8 cellular contexts compared by ENCODE assay signal in the genomic region with DNA sequence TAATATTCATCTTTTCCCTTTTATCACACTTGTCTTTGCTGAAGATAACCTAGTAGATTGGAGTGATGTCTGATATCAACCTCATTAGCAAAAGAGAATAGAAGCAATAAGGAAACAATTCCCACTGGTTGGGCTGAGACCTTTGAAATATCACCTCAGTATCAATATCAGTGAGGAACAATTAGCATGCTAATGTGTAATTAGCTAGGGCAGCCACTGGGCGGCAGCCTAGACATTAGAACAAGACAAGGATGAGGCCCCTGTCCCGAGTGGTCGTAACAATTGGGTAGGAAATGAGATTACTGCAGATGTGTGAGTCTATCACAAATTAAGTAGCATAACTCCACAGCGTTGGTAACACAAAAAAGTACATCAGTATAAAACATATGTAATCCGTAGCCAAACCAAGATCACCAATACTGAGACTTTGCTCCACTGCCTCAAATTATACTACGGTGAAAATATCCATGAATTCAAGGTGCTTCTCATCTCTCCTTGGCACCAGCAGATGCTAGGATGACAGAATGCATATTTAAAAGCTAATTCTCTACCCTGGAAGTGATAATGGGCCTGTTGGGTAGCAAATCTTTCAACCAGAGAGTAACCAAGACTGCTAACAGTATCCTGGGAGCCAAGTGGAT.
DNase-seq lines count a peak whose midpoint lies in the region; ATAC-seq, FAIRE-seq and TF ChIP-seq lines count a peak whose summit lies in the region.

No MANE protein-coding gene starts in this region.

- H3K27ac Mint-ChIP-seq in nephron progenitor cell = no peak overlapping the region

- TF ChIP-seq CTCF in OCI-LY3 (IDR thresholded peaks at IDR 0.05; ENCODE audit: low read depth, low read length) (peak; percentile 100), epithelial cell of proximal tubule (conservative IDR thresholded peaks at IDR 0.05; ENCODE audit: low read depth, low read length) (peak; percentile 92), nephron progenitor cell (IDR thresholded peaks at IDR 0.05) (peak; percentile 79)

- peak overlapping the region; percentile 42 for H3K4me2 ChIP-seq in OCI-LY3 (ENCODE audit: low read length)

- peak; percentile 69 for DNase-seq in EH (ENCODE audit: low read depth)
- DNase-seq in activated CD8-positive, alpha-beta memory T cell treated with anti-CD3 and anti-CD28 coated beads, Interleukin-2, amount 50 U/mL, for 4 hours = peak; percentile 77
- no peak for DNase-seq in epithelial cell of proximal tubule (ENCODE audit: low read depth)
- peak; percentile 71 for DNase-seq in nephron progenitor cell
- peak; percentile 51 for DNase-seq in urothelium cell line (ENCODE audit: low spot score)

- no peak for FAIRE-seq in urothelium cell line (lab: Jason Lieb, UNC)

- no peaks in the 10 kb centered on the region for H3K79me2 ChIP-seq in OCI-LY3 (ENCODE audit: low read length)

- no peaks in the 10 kb centered on the region for H4K20me1 ChIP-seq in OCI-LY3 (ENCODE audit: insufficient read depth, low read length)

- peaks cover 3% of the 10 kb centered on the region for H3K27me3 Mint-ChIP-seq in nephron progenitor cell (ENCODE audit: low read depth, poor library complexity)

- H3K36me3 Mint-ChIP-seq in nephron progenitor cell (ENCODE audit: low read depth) = no peaks in the 10 kb centered on the region

- H3K27ac ChIP-seq in OCI-LY3 (ENCODE audit: low read length) = no peak overlapping the region

- H3K27me3 ChIP-seq in OCI-LY3 (ENCODE audit: low read depth, low read length) = peaks cover 60% of the 10 kb centered on the region

- no peak overlapping the region for H3K9ac ChIP-seq in OCI-LY3 (ENCODE audit: low read length)

- no peak overlapping the region for H3K4me3 Mint-ChIP-seq in nephron progenitor cell

- H3K4me1 ChIP-seq in OCI-LY3 (ENCODE audit: low read length) = peaks cover 47% of the 10 kb centered on the region

- H3K9me3 ChIP-seq in OCI-LY3 (ENCODE audit: insufficient read depth, low read length) = no peaks in the 10 kb centered on the region

- no peaks in the 10 kb centered on the region for H3K36me3 ChIP-seq in OCI-LY3 (replicated peaks; ENCODE audit: low read depth, low read length)

- 0 out of 2 replicates have a peak overlapping the region, but pooled peaks have one; percentile 13 for H2AFZ ChIP-seq in OCI-LY3 (ENCODE audit: low read depth, low read length)

- peak; percentile 52 for ATAC-seq in HG03432 (IDR thresholded peaks at IDR 0.05; ENCODE audit: unreplicated experiment)
- no peak for ATAC-seq in HG02840 (IDR thresholded peaks at IDR 0.05; ENCODE audit: low FRiP score, unreplicated experiment)

- no peaks in the 10 kb centered on the region for H3K9me3 Mint-ChIP-seq in nephron progenitor cell

- H3K4me1 Mint-ChIP-seq in nephron progenitor cell = peaks cover 13% of the 10 kb centered on the region

- H3K4me3 ChIP-seq in OCI-LY3 (ENCODE audit: low read length) = peak overlapping the region; percentile 1; the same call in 1 of the 2 replicates
- H3K4me3 ChIP-seq in epithelial cell of proximal tubule (ENCODE audit: low read depth, low read length) = no peak overlapping the region
